ENCODE assay signal across 1 cellular context in genomic region chr1:44739361-44740178, GRCh38.
TF ChIP-seq lines count a peak whose summit lies in the region.

KIF2C (plus strand) TSS chr1:44739837; CDS start chr1:44739933, 96 bp downstream.

TF ChIP-seq in HepG2, 621 proteins besides CTCF, POLR2A, EP300 and RAD21 (continued from another document and continues in another):
- peak; percentile 92 for TF ChIP-seq DRAP1 (CRISPR knock-in tag; IDR thresholded peaks at IDR 0.05)
- no peak for TF ChIP-seq RFXAP (CRISPR knock-in tag; IDR thresholded peaks at IDR 0.05; ENCODE audit: borderline replicate concordance)
- TF ChIP-seq NCOR1 (IDR thresholded peaks at IDR 0.05; ENCODE audit: borderline replicate concordance, low read length) = no peak
- no peak for TF ChIP-seq U2AF1 (optimal IDR thresholded peaks at IDR 0.05; ENCODE audit: low read depth, low read length)
- TF ChIP-seq ZBTB14 (CRISPR knock-in tag; IDR thresholded peaks at IDR 0.05) = no peak
- peak; percentile 88 for TF ChIP-seq HNRNPLL (IDR thresholded peaks at IDR 0.05; ENCODE audit: low read depth, low read length, poor library complexity, severe bottlenecking)
- no peak for TF ChIP-seq ETV6 (CRISPR knock-in tag; conservative IDR thresholded peaks at IDR 0.05)
- TF ChIP-seq RNF219 (CRISPR knock-in tag; IDR thresholded peaks at IDR 0.05) = no peak
- no peak for TF ChIP-seq PHB2 (IDR thresholded peaks at IDR 0.05; ENCODE audit: partially characterized antibody)
- peak; percentile 85; the same call in 1 of the 2 replicates for TF ChIP-seq ARID2 (CRISPR knock-in tag; IDR thresholded peaks at IDR 0.05; ENCODE audit: borderline replicate concordance)
- TF ChIP-seq AKAP8 (CRISPR knock-in tag; IDR thresholded peaks at IDR 0.05) = no peak
- no peak for TF ChIP-seq SATB2 (CRISPR knock-in tag; IDR thresholded peaks at IDR 0.05)
- peak; percentile 75; the same call in 1 of the 2 replicates for TF ChIP-seq ZNF280B (CRISPR knock-in tag; IDR thresholded peaks at IDR 0.05; ENCODE audit: borderline replicate concordance)
- TF ChIP-seq SSRP1 (CRISPR knock-in tag; IDR thresholded peaks at IDR 0.05) = no peak
- TF ChIP-seq POLR2G (IDR thresholded peaks at IDR 0.05; ENCODE audit: low read depth, low read length) = peak; percentile 96
- no peak for TF ChIP-seq BCLAF1 (IDR thresholded peaks at IDR 0.05)
- TF ChIP-seq ZBTB20 (CRISPR knock-in tag; IDR thresholded peaks at IDR 0.05; ENCODE audit: borderline replicate concordance, low read depth) = no peak
- TF ChIP-seq NONO (IDR thresholded peaks at IDR 0.05) = no peak
- peak; percentile 32; the same call in 1 of the 2 replicates for TF ChIP-seq NONO (CRISPR knock-in tag; conservative IDR thresholded peaks at IDR 0.05)
- no peak for TF ChIP-seq ZNF768 (CRISPR knock-in tag; IDR thresholded peaks at IDR 0.05)
- no peak for TF ChIP-seq ZNF746 (CRISPR knock-in tag; IDR thresholded peaks at IDR 0.05)
- no peak for TF ChIP-seq PAWR (CRISPR knock-in tag; IDR thresholded peaks at IDR 0.05; ENCODE audit: borderline replicate concordance)
- TF ChIP-seq ZNF17 (CRISPR knock-in tag; IDR thresholded peaks at IDR 0.05) = no peak
- TF ChIP-seq GATAD1 (CRISPR knock-in tag; IDR thresholded peaks at IDR 0.05) = peak; percentile 95
- TF ChIP-seq FOXA1 (IDR thresholded peaks at IDR 0.05) = no peak
- TF ChIP-seq FOXA1 (CRISPR knock-in tag; IDR thresholded peaks at IDR 0.05) = 0 out of 2 replicates have a peak, but pooled peaks have one; percentile 4
- TF ChIP-seq CSRNP1 (CRISPR knock-in tag; IDR thresholded peaks at IDR 0.05) = peak; percentile 96
- TF ChIP-seq KLF16 (CRISPR knock-in tag; IDR thresholded peaks at IDR 0.05) = peak in 1 of 2 experiments; percentile 84; a peak in 2 of 4 replicates
- TF ChIP-seq STAT6 (CRISPR knock-in tag; IDR thresholded peaks at IDR 0.05; ENCODE audit: borderline replicate concordance) = peak; percentile 86; the same call in 1 of the 2 replicates
- 0 out of 2 replicates have a peak, but pooled peaks have one; percentile 26 for TF ChIP-seq MXD1 (CRISPR knock-in tag; IDR thresholded peaks at IDR 0.05)
- peak; percentile 96 for TF ChIP-seq E2F5 (CRISPR knock-in tag; conservative IDR thresholded peaks at IDR 0.05)
- TF ChIP-seq ZFP90 (CRISPR knock-in tag; IDR thresholded peaks at IDR 0.05; ENCODE audit: borderline replicate concordance) = peak; percentile 86
- no peak for TF ChIP-seq ZNF597 (CRISPR knock-in tag; IDR thresholded peaks at IDR 0.05)
- TF ChIP-seq SIN3A (IDR thresholded peaks at IDR 0.05; ENCODE audit: borderline replicate concordance, low read depth, low read length) = peak; percentile 96
- peak; percentile 73; the same call in 1 of the 2 replicates for TF ChIP-seq ZBTB34 (CRISPR knock-in tag; IDR thresholded peaks at IDR 0.05)
- TF ChIP-seq ZFP36L2 (CRISPR knock-in tag; IDR thresholded peaks at IDR 0.05) = no peak
- TF ChIP-seq E2F1 (CRISPR knock-in tag; IDR thresholded peaks at IDR 0.05) = peak; percentile 98
- peak; percentile 65; the same call in 1 of the 2 replicates for TF ChIP-seq ZNF788 (CRISPR knock-in tag; IDR thresholded peaks at IDR 0.05; ENCODE audit: borderline replicate concordance)
- no peak for TF ChIP-seq REXO4 (CRISPR knock-in tag; IDR thresholded peaks at IDR 0.05; ENCODE audit: borderline replicate concordance)
- peak; percentile 76 for TF ChIP-seq ZGPAT (CRISPR knock-in tag; IDR thresholded peaks at IDR 0.05)
- TF ChIP-seq SP2 (CRISPR knock-in tag; IDR thresholded peaks at IDR 0.05) = peak; percentile 75
- TF ChIP-seq ZNF317 (CRISPR knock-in tag; IDR thresholded peaks at IDR 0.05) = 0 out of 2 replicates have a peak, but pooled peaks have one; percentile 25
